ENCODE assay signal across 28 cellular contexts in the genomic region with DNA sequence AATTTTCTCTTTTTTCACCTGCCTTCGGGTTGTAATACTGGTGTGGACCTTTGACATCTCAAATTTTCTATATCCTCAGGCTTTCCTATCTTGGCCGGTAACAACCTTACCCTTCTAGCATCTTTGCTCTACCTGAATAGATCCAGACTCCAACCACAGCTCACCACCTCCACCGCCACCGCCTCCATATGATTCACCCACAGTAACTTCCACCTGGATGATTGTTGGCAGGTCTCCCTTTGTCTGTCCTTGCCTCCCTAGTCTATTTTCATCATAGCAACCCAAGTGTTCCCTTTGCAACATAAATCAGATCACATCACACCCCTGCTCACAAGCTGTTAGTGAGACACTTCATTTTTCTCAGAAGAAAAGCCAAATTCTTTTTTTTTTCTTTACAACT.
"Had no signal": no experiment of that assay in that cellular context is flagged by ENCODE, and none has a peak within 500 bp of the region (broad histone marks: within the 10 kb centered on the region; RNA-seq: fewer than 3 reads in every experiment).

No MANE protein-coding gene starts in this region.

- H3K4me1 Mint-ChIP-seq: immature natural killer cell; memory B cell; naive B cell; stimulated activated naive CD8-positive, alpha-beta T cell treated with anti-CD3 and anti-CD28 coated beads, Interleukin-15, amount 100 ng/mL, for 72 hours had no signal

- H3K4me2 ChIP-seq: smooth muscle cell had no signal

- H3K27ac ChIP-seq: epithelial cell of prostate, gastrocnemius medialis, heart right ventricle, lower lobe of right lung, neutrophil, parathyroid adenoma, prostate gland, right atrium auricular region, thyroid gland, vagina had no signal

- H3K27me3 Mint-ChIP-seq: memory B cell; naive B cell; natural killer cell treated with Interleukin-12 subunit alpha and Interleukin-12 subunit beta and Interleukin-15 and Interleukin-18, amount 100 ng/mL, for 72 hours; stimulated activated naive CD8-positive, alpha-beta T cell treated with anti-CD3 and anti-CD28 coated beads, Interleukin-15, amount 100 ng/mL, for 72 hours had no signal

- H3K9me3 ChIP-seq: gastrocnemius medialis, lower lobe of right lung, mucosa of descending colon, neutrophil, prostate gland, thyroid gland, vagina had no signal

- H3K4me3 Mint-ChIP-seq: immature natural killer cell; memory B cell; naive B cell; natural killer cell treated with Interleukin-12 subunit alpha and Interleukin-12 subunit beta and Interleukin-15 and Interleukin-18, amount 100 ng/mL, for 72 hours; neural crest cell; stimulated activated naive CD8-positive, alpha-beta T cell treated with anti-CD3 and anti-CD28 coated beads, Interleukin-15, amount 100 ng/mL, for 72 hours had no signal

- H3K4me1 ChIP-seq: gastrocnemius medialis, heart right ventricle, lower lobe of right lung, parathyroid adenoma, prostate gland, right atrium auricular region, thyroid gland, vagina had no signal

- H3K27me3 ChIP-seq: gastrocnemius medialis, heart right ventricle, neutrophil, right atrium auricular region, thyroid gland, vagina had no signal

- H3K4me3 ChIP-seq: gastrocnemius medialis, heart right ventricle, lower lobe of right lung, mucosa of descending colon, prostate gland, right atrium auricular region, smooth muscle cell, thyroid gland, vagina had no signal

- H2AFZ ChIP-seq: parathyroid adenoma had no signal

- H3K36me3 ChIP-seq: gastrocnemius medialis, heart right ventricle, lower lobe of right lung, neutrophil, prostate gland, right atrium auricular region, thyroid gland, vagina had no signal

- H3K9ac ChIP-seq: parathyroid adenoma had no signal

- H3K36me3 Mint-ChIP-seq: memory B cell; naive B cell; natural killer cell treated with Interleukin-12 subunit alpha and Interleukin-12 subunit beta and Interleukin-15 and Interleukin-18, amount 100 ng/mL, for 72 hours had no signal

- H3K79me2 ChIP-seq: parathyroid adenoma had no signal

- DNase-seq: cortex of kidney; effector CD4-positive, alpha-beta T cell; foreskin fibroblast; gastrocnemius medialis; heart right ventricle; immature natural killer cell; left ventricle myocardium superior; lower lobe of right lung; mucosa of descending colon; naive B cell; stimulated activated CD4-positive, alpha-beta T cell treated with anti-CD3 and anti-CD28 coated beads, Interleukin-12 subunit alpha, Interleukin-12 subunit beta, amount 100 ng/mL, for 4 hours; stimulated activated CD4-positive, alpha-beta T cell treated with anti-CD3 and anti-CD28 coated beads, Interleukin-1b, Interleukin-23, amount 100 ng/mL, for 48 hours; stimulated activated CD4-positive, alpha-beta T cell treated with anti-CD3 and anti-CD28 coated beads, Interleukin-4, amount 100 ng/mL, for 1 hour; stimulated activated CD8-positive, alpha-beta memory T cell treated with anti-CD3 and anti-CD28 coated beads, Interleukin-4, amount 100 ng/mL, for 48 hours; stimulated activated naive CD4-positive, alpha-beta T cell; stimulated activated naive CD8-positive, alpha-beta T cell treated with anti-CD3 and anti-CD28 coated beads, Interleukin-15, amount 100 ng/mL, for 72 hours; thyroid gland; trophoblast cell had no signal

- H3K27ac Mint-ChIP-seq: immature natural killer cell; memory B cell; naive B cell; natural killer cell treated with Interleukin-12 subunit alpha and Interleukin-12 subunit beta and Interleukin-15 and Interleukin-18, amount 100 ng/mL, for 72 hours; stimulated activated naive CD8-positive, alpha-beta T cell treated with anti-CD3 and anti-CD28 coated beads, Interleukin-15, amount 100 ng/mL, for 72 hours had no signal
